Comparison of ENCODE assay signal across 14 cellular contexts in genomic region chr14:23028800-23029199, GRCh38. TPM values are rescaled to one million over a fixed set of nuclear protein-coding genes. Genes with fewer than 3 reads are reported as not detected.
DNase-seq lines count a peak whose midpoint lies in the region; ATAC-seq and TF ChIP-seq lines count a peak whose summit lies in the region.
"Had no signal": no experiment of that assay in that cellular context is flagged by ENCODE, and none has a peak within 500 bp of the region (broad histone marks: within the 10 kb centered on the region; RNA-seq: fewer than 3 reads in every experiment).

No MANE protein-coding gene starts in this region.

- H3K79me2 ChIP-seq in mammary epithelial cell (ENCODE audit: insufficient read depth, low read length) = peaks cover 43% of the 10 kb centered on the region

- CTCF ChIA-PET in MCF 10A (lab: Yijun Ruan, JAX) (interaction anchor here (0.7 to 1.9 kb wide), 3 partner anchors 14 to 1437 kb away, joined by 3 to 8 read pairs (median 6); no protein-coding TSS in a partner anchor), mammary epithelial cell (lab: Charles Lee; ENCODE audit: low non-redundant PET) (no interaction called here)

- POLR2A ChIA-PET in MCF 10A (lab: Yijun Ruan, JAX) = interaction anchor here (0.7 to 1.1 kb wide), 2 partner anchors 22 to 272 kb away, joined by 3 read pairs; no protein-coding TSS in a partner anchor

- peak; percentile 26 for ATAC-seq in stimulated activated naive CD8-positive, alpha-beta T cell treated with anti-CD3 and anti-CD28 coated beads, Interleukin-15, Interleukin-2, amounts not matched to agents 100 U/mL and 50 U/mL, for 24 hours
- ATAC-seq: psoas muscle had no signal

- H3K36me3 ChIP-seq in mammary epithelial cell (ENCODE audit: insufficient read depth, low read length) (peaks cover 25% of the 10 kb centered on the region), left ventricle myocardium inferior (peaks cover 77% of the 10 kb centered on the region)

- TF ChIP-seq CTCF in MCF 10A (IDR thresholded peaks at IDR 0.05; ENCODE audit: unreplicated experiment) = no peak
- TF ChIP-seq CTCF in mammary epithelial cell (conservative IDR thresholded peaks at IDR 0.05 in 1 of 2, IDR thresholded peaks at IDR 0.05 in 1 of 2; ENCODE audit: extremely low read depth in 1 of 2, insufficient read depth in 1 of 2, low read depth in 1 of 2, low read length in 2 of 2) = no peak
- TF ChIP-seq CTCF in left ventricle myocardium inferior (IDR thresholded peaks at IDR 0.05; ENCODE audit: borderline replicate concordance) = no peak

- H3K27me3 ChIP-seq in mammary epithelial cell (ENCODE audit: insufficient read depth, low read length) = no peaks in the 10 kb centered on the region
- H3K27me3 ChIP-seq in left ventricle myocardium inferior (ENCODE audit: low read depth) = no peaks in the 10 kb centered on the region
- H3K27me3 ChIP-seq: esophagus squamous epithelium, suprapubic skin had no signal

- DNase-seq in MCF 10A (ENCODE audit: unreplicated experiment) (no peak), mammary epithelial cell (no peak), superior temporal gyrus (ENCODE audit: extremely low spot score) (no peak), left ventricle myocardium inferior (no peak)
- DNase-seq in stimulated activated naive CD8-positive, alpha-beta T cell treated with anti-CD3 and anti-CD28 coated beads, Interleukin-15, Interleukin-2, amounts not matched to agents 100 U/mL and 50 U/mL, for 24 hours = no peak
- DNase-seq: esophagus squamous epithelium; KG1; NCI-H2107; psoas muscle; stimulated activated CD4-positive, alpha-beta T cell treated with anti-CD3 and anti-CD28 coated beads, Interleukin-2, amount 100 ng/mL, for 48 hours had no signal

- dilution Hi-C loops in mammary epithelial cell (cut with HindIII; ENCODE audit: low sequenced_read_pairs) = no loop called here

- 71% methylated on average over 2 of the region's 2 CpGs for WGBS in mammary epithelial cell (ENCODE audit: low coverage, missing lambda C conversion rate)

- peaks cover 7% of the 10 kb centered on the region for H3K4me1 ChIP-seq in mammary epithelial cell (ENCODE audit: insufficient read depth, low read length)
- peaks cover 46% of the 10 kb centered on the region for H3K4me1 ChIP-seq in left ventricle myocardium inferior

- peak overlapping the region; percentile 86 for H3K27ac Mint-ChIP-seq in MCF 10A (ENCODE audit: low read depth, unreplicated experiment)
- H3K27ac Mint-ChIP-seq in activated naive CD4-positive, alpha-beta T cell treated with anti-CD3 and anti-CD28 coated beads, Interleukin-2, amount 50 U/mL, for 24 hours = peak overlapping the region; percentile 63
- H3K27ac Mint-ChIP-seq: mesothelial cell of epicardium had no signal

- H3K9ac ChIP-seq in mammary epithelial cell (ENCODE audit: insufficient read depth, low read length) = no peak overlapping the region

- H2AFZ ChIP-seq in mammary epithelial cell (ENCODE audit: low read depth, low read length) = no peak overlapping the region

- in situ Hi-C loops in mammary epithelial cell (cut with MboI; ENCODE audit: low sequenced_read_pairs in 2 of 2) = no loop called here

- no peaks in the 10 kb centered on the region for H3K9me3 Mint-ChIP-seq in MCF 10A (ENCODE audit: unreplicated experiment)
- H3K9me3 Mint-ChIP-seq in activated naive CD4-positive, alpha-beta T cell treated with anti-CD3 and anti-CD28 coated beads, Interleukin-2, amount 50 U/mL, for 24 hours = no peaks in the 10 kb centered on the region
- H3K9me3 Mint-ChIP-seq: mesothelial cell of epicardium had no signal

- H3K9me3 ChIP-seq in mammary epithelial cell (replicated peaks; ENCODE audit: insufficient read depth, low read length) = no peaks in the 10 kb centered on the region
- no peaks in the 10 kb centered on the region for H3K9me3 ChIP-seq in left ventricle myocardium inferior (replicated peaks)
- H3K9me3 ChIP-seq: esophagus squamous epithelium, psoas muscle, suprapubic skin had no signal

- peaks cover 90% of the 10 kb centered on the region for H3K36me3 Mint-ChIP-seq in MCF 10A (ENCODE audit: insufficient read depth, unreplicated experiment)
- H3K36me3 Mint-ChIP-seq in activated naive CD4-positive, alpha-beta T cell treated with anti-CD3 and anti-CD28 coated beads, Interleukin-2, amount 50 U/mL, for 24 hours = peaks cover 35% of the 10 kb centered on the region

- H3K27me3 Mint-ChIP-seq in MCF 10A (ENCODE audit: insufficient read depth, unreplicated experiment) = no peaks in the 10 kb centered on the region
- H3K27me3 Mint-ChIP-seq in activated naive CD4-positive, alpha-beta T cell treated with anti-CD3 and anti-CD28 coated beads, Interleukin-2, amount 50 U/mL, for 24 hours = no peaks in the 10 kb centered on the region

- H3K4me1 Mint-ChIP-seq in MCF 10A (ENCODE audit: insufficient read depth, unreplicated experiment) = peaks cover 17% of the 10 kb centered on the region
- H3K4me1 Mint-ChIP-seq in activated naive CD4-positive, alpha-beta T cell treated with anti-CD3 and anti-CD28 coated beads, Interleukin-2, amount 50 U/mL, for 24 hours = peaks cover 59% of the 10 kb centered on the region

- H4K20me1 ChIP-seq in mammary epithelial cell (ENCODE audit: insufficient read depth, low read length) = no peaks in the 10 kb centered on the region

- BruUV-seq in MCF 10A (replicated peaks; lab: Mats Ljungman, UMichigan) = no TSS peak
- BruUV-seq in mammary epithelial cell (replicated peaks; lab: Mats Ljungman, UMichigan) = no TSS peak

- intact Hi-C loops in MCF 10A (cut with micrococcal nuclease) (no loop called here), mammary epithelial cell (cut with micrococcal nuclease) (no loop called here), left ventricle myocardium inferior (cut with micrococcal nuclease) (no loop called here)

- no peak overlapping the region for H3K27ac ChIP-seq in mammary epithelial cell (ENCODE audit: insufficient read depth, low read depth, low read length)
- H3K27ac ChIP-seq in left ventricle myocardium inferior (replicated peaks) = no peak overlapping the region
- H3K27ac ChIP-seq: esophagus squamous epithelium, psoas muscle, suprapubic skin had no signal

- H3K4me3 ChIP-seq in mammary epithelial cell (replicated peaks in 1 of 3; ENCODE audit: insufficient read depth in 1 of 3, low read depth in 2 of 3, low read length in 3 of 3) (no peak overlapping the region), left ventricle myocardium inferior (no peak overlapping the region)
- H3K4me3 ChIP-seq: esophagus squamous epithelium, psoas muscle, suprapubic skin had no signal

- no peak overlapping the region for H3K4me3 Mint-ChIP-seq in MCF 10A (ENCODE audit: unreplicated experiment)
- H3K4me3 Mint-ChIP-seq in activated naive CD4-positive, alpha-beta T cell treated with anti-CD3 and anti-CD28 coated beads, Interleukin-2, amount 50 U/mL, for 24 hours = peak overlapping the region; percentile 75
- H3K4me3 Mint-ChIP-seq: mesothelial cell of epicardium had no signal

- no peak overlapping the region for H3K4me2 ChIP-seq in mammary epithelial cell (ENCODE audit: insufficient read depth, low read depth, low read length)

RNA-seq across cellular contexts. Expression of gene PSMB5, which starts 5.9 kb away (rescaled TPM):
- total RNA-seq in MCF 10A (2022) (162 and 173 TPM in 2 replicates), mammary epithelial cell (100 to 1,000 TPM; 145 to 152 TPM), left ventricle myocardium inferior (118 TPM)
- polyA plus RNA-seq in mammary epithelial cell = 332 TPM
- polyA minus RNA-seq in mammary epithelial cell = 194 TPM

RNA-seq across cellular contexts. Expression of gene PSMB11, which starts 13.2 kb away (rescaled TPM):
- not detected in 2 replicates for total RNA-seq in MCF 10A (2022)
- total RNA-seq in mammary epithelial cell = not detected
- not detected for polyA plus RNA-seq in mammary epithelial cell
- polyA minus RNA-seq in mammary epithelial cell = not detected
- not detected for total RNA-seq in left ventricle myocardium inferior
- total RNA-seq: cardiac septum, esophagus squamous epithelium, psoas muscle, suprapubic skin had no signal

RNA-seq across cellular contexts. Expression of gene C14orf93, which starts 18.9 kb away (rescaled TPM):
- 6.1 and 7.1 TPM in 2 replicates for total RNA-seq in MCF 10A (2022)
- total RNA-seq in mammary epithelial cell = 1 to 10 TPM; 3.6 to 6.7 TPM
- 6.7 TPM for polyA plus RNA-seq in mammary epithelial cell
- polyA minus RNA-seq in mammary epithelial cell = not detected
- total RNA-seq in left ventricle myocardium inferior = 4.9 TPM

RNA-seq across cellular contexts. Expression of gene CDH24, which starts 28.5 kb away (rescaled TPM):
- total RNA-seq in MCF 10A (2022) (2.6 and 4.9 TPM in 2 replicates), mammary epithelial cell (1 to 10 TPM; 4.2 to 5.6 TPM), left ventricle myocardium inferior (2.1 TPM)
- 4.2 TPM for polyA plus RNA-seq in mammary epithelial cell
- 1.0 TPM for polyA minus RNA-seq in mammary epithelial cell

RNA-seq across cellular contexts. Expression of gene AJUBA, which starts 46.4 kb away (rescaled TPM):
- total RNA-seq in MCF 10A (2022) (82.1 and 138 TPM in 2 replicates), mammary epithelial cell (100 to 1,000 TPM; 234 to 275 TPM), left ventricle myocardium inferior (7.2 TPM)
- 88.5 TPM for polyA plus RNA-seq in mammary epithelial cell
- polyA minus RNA-seq in mammary epithelial cell = 247 TPM
